27 cellular contexts compared by ENCODE assay signal in genomic region chr13:60334310-60334709, GRCh38.
DNase-seq lines count a peak whose midpoint lies in the region; ATAC-seq and TF ChIP-seq lines count a peak whose summit lies in the region.
"Had no signal": no experiment of that assay in that cellular context is flagged by ENCODE, and none has a peak within 500 bp of the region (broad histone marks: within the 10 kb centered on the region; RNA-seq: fewer than 3 reads in every experiment).

No MANE protein-coding gene starts in this region.

- H3K4me1 ChIP-seq in A673 (ENCODE audit: insufficient read depth, low read length, poor library complexity, severe bottlenecking) (peaks cover 65% of the 10 kb centered on the region), endodermal cell (ENCODE audit: control insufficient read depth, insufficient read depth, low read length) (peaks cover 12% of the 10 kb centered on the region), neuronal stem cell (ENCODE audit: control insufficient read depth in 2 of 2, insufficient read depth in 1 of 2, low read depth in 1 of 2, low read length in 2 of 2) (no peaks in the 10 kb centered on the region)
- H3K4me1 ChIP-seq: A549, BLaER1 had no signal

- TF ChIP-seq CTCF in A673 (conservative IDR thresholded peaks at IDR 0.05; ENCODE audit: low read depth, low read length): no peak
- TF ChIP-seq CTCF in endodermal cell (conservative IDR thresholded peaks at IDR 0.05): no peak
- no peak for TF ChIP-seq CTCF in osteocyte (IDR thresholded peaks at IDR 0.05)

- H3K79me1 ChIP-seq in neuronal stem cell (ENCODE audit: low read depth, low read length): no peaks in the 10 kb centered on the region

- H3K23ac ChIP-seq in neuronal stem cell (ENCODE audit: low read depth, low read length, poor library complexity): no peak overlapping the region

- H3K27me3 Mint-ChIP-seq in endodermal cell (ENCODE audit: insufficient read depth): no peaks in the 10 kb centered on the region
- H3K27me3 Mint-ChIP-seq in osteocyte (ENCODE audit: unreplicated experiment): peaks cover 32% of the 10 kb centered on the region

- H3K27ac Mint-ChIP-seq in endodermal cell: no peak overlapping the region
- no peak overlapping the region for H3K27ac Mint-ChIP-seq in osteocyte (ENCODE audit: unreplicated experiment)
- H3K27ac Mint-ChIP-seq: CD14-positive monocyte; CD4-positive, alpha-beta memory T cell; CD4-positive, CD25-positive, alpha-beta regulatory T cell; CD8-positive, alpha-beta memory T cell had no signal

- ATAC-seq in left colon (peak; percentile 52), HG02798 (IDR thresholded peaks at IDR 0.05; ENCODE audit: poor library complexity, unreplicated experiment) (no peak)
- ATAC-seq: A549, GM12878 had no signal

- H2BK120ac ChIP-seq in neuronal stem cell (ENCODE audit: low read depth, low read length): no peak overlapping the region

- WGBS in endodermal cell (ENCODE audit: insufficient coverage in 1 of 2, insufficient read length in 1 of 2), 2 experiments: 100% methylated on average over 1 of the region's 1 CpG
- no CpG with 5 or more reads among the region's 1 CpG for WGBS in neuronal stem cell (ENCODE audit: extremely low coverage in 2 of 2, insufficient read length in 2 of 2, insufficient replicate concordance in 1 of 2), 2 donors

- POLR2A ChIA-PET in A673 (lab: Charles Lee; ENCODE audit: low non-redundant PET): interaction anchor here (0.7 kb wide), 1 partner anchor 64 kb away, joined by 3 read pairs; no protein-coding TSS in a partner anchor

- no peak overlapping the region for H3K14ac ChIP-seq in neuronal stem cell (ENCODE audit: low read length)

- no peak overlapping the region for H4K91ac ChIP-seq in neuronal stem cell (ENCODE audit: low read depth, low read length, poor library complexity)

- H3K4me3 Mint-ChIP-seq in endodermal cell (no peak overlapping the region), osteocyte (ENCODE audit: unreplicated experiment) (no peak overlapping the region)
- H3K4me3 Mint-ChIP-seq: CD14-positive monocyte; CD4-positive, alpha-beta memory T cell; CD4-positive, CD25-positive, alpha-beta regulatory T cell had no signal

- no peak overlapping the region for H2AK5ac ChIP-seq in neuronal stem cell (ENCODE audit: low read depth, low read length)

- H2AFZ ChIP-seq in neuronal stem cell (ENCODE audit: low read length): no peak overlapping the region

- no peak overlapping the region for H2BK15ac ChIP-seq in neuronal stem cell (ENCODE audit: low read length)

- H3K4me2 ChIP-seq in neuronal stem cell (ENCODE audit: insufficient read depth, low read length, poor library complexity, severe bottlenecking): no peak overlapping the region
- H3K4me2 ChIP-seq: A549, BLaER1 had no signal

- H3K36me3 Mint-ChIP-seq in endodermal cell (ENCODE audit: low read depth) (peaks cover 2% of the 10 kb centered on the region), osteocyte (ENCODE audit: unreplicated experiment) (no peaks in the 10 kb centered on the region)
- H3K36me3 Mint-ChIP-seq: CD14-positive monocyte; CD4-positive, alpha-beta memory T cell; CD4-positive, CD25-positive, alpha-beta regulatory T cell; CD8-positive, alpha-beta memory T cell had no signal

- CTCF ChIA-PET in A673 (lab: Charles Lee): interaction anchor here (0.5 to 1.8 kb wide), 4 partner anchors 42 to 1726 kb away, joined by 3 to 11 read pairs (median 4); no protein-coding TSS in a partner anchor

- no peak overlapping the region for H3K4me3 ChIP-seq in A673 (ENCODE audit: low read depth, low read length, poor library complexity, severe bottlenecking)
- peak overlapping the region; percentile 20; the same call in 1 of the 2 replicates for H3K4me3 ChIP-seq in SK-N-MC
- H3K4me3 ChIP-seq in endodermal cell (ENCODE audit: low read length): peak overlapping the region; percentile 68
- H3K4me3 ChIP-seq in neuronal stem cell (ENCODE audit: low read length in 2 of 2): no peak overlapping the region
- H3K4me3 ChIP-seq: A549, BLaER1, GM12878 had no signal

- peaks cover 21% of the 10 kb centered on the region for H3K4me1 Mint-ChIP-seq in endodermal cell
- H3K4me1 Mint-ChIP-seq in osteocyte (ENCODE audit: unreplicated experiment): peaks cover 10% of the 10 kb centered on the region
- H3K4me1 Mint-ChIP-seq: CD4-positive, alpha-beta memory T cell had no signal

- BruUV-seq in A673 (replicated peaks; lab: Mats Ljungman, UMichigan): no TSS peak

- no peak overlapping the region for H2BK5ac ChIP-seq in neuronal stem cell (ENCODE audit: low read length)

- H3K18ac ChIP-seq in neuronal stem cell (ENCODE audit: low read length): no peak overlapping the region

- no peak overlapping the region for H2BK12ac ChIP-seq in neuronal stem cell (ENCODE audit: low read length)

- DNase-seq in A673 (ENCODE audit: low spot score) (peak; percentile 89), SK-N-MC (ENCODE audit: low read depth, low spot score) (no peak), endodermal cell (no peak), left colon (no peak), neuronal stem cell (ENCODE audit: low spot score) (no peak), amygdala (lab: John Stamatoyannopoulos, UW) (no peak), osteocyte (ENCODE audit: extremely low spot score, unreplicated experiment) (no peak)
- DNase-seq: ACHN; BE2C; C1 segment of cervical spinal cord; CD4-positive, alpha-beta memory T cell; CD4-positive, CD25-positive, alpha-beta regulatory T cell; CD8-positive, alpha-beta memory T cell; COR-L47; DMS 273 treated with DMSO at 0.1 percent for 48 hours; DMS153; DMS53; DMS79; DND-41; EL; GDM1 had no signal

- no peak overlapping the region for H4K8ac ChIP-seq in neuronal stem cell (ENCODE audit: low read depth, low read length)

- H3K9me3 Mint-ChIP-seq in endodermal cell (peaks cover 10% of the 10 kb centered on the region), osteocyte (ENCODE audit: unreplicated experiment) (peaks cover 4% of the 10 kb centered on the region)
- H3K9me3 Mint-ChIP-seq: CD8-positive, alpha-beta memory T cell had no signal

- no peak overlapping the region for H3K4ac ChIP-seq in neuronal stem cell (ENCODE audit: low read length)

- H3K9me3 ChIP-seq in A673 (ENCODE audit: low read depth, low read length, poor library complexity, severe bottlenecking) (peaks cover 9% of the 10 kb centered on the region), SK-N-MC (ENCODE audit: low read depth, low read length) (peaks cover 10% of the 10 kb centered on the region; the same call in 1 of the 2 replicates), endodermal cell (ENCODE audit: control insufficient read depth, low read length) (peaks cover 20% of the 10 kb centered on the region), neuronal stem cell (replicated peaks in 1 of 2; ENCODE audit: control insufficient read depth in 2 of 2, insufficient read depth in 1 of 2, low read depth in 1 of 2, low read length in 2 of 2) (no peaks in the 10 kb centered on the region)
- H3K9me3 ChIP-seq: A549, BE2C had no signal

- no peaks in the 10 kb centered on the region for H3K27me3 ChIP-seq in A673 (replicated peaks; ENCODE audit: insufficient read depth, low read depth, low read length, poor library complexity)
- no peaks in the 10 kb centered on the region for H3K27me3 ChIP-seq in endodermal cell (ENCODE audit: control insufficient read depth, insufficient read depth, low read length, poor library complexity, severe bottlenecking)
- H3K27me3 ChIP-seq in neuronal stem cell (ENCODE audit: control insufficient read depth in 3 of 3, insufficient read depth in 3 of 3, low read depth in 1 of 3, low read length in 3 of 3): no peaks in the 10 kb centered on the region
- H3K27me3 ChIP-seq: BE2C, BLaER1 had no signal

- H3K27ac ChIP-seq in A673 (ENCODE audit: low read depth, low read length, poor library complexity, severe bottlenecking): peak overlapping the region; percentile 88
- peak overlapping the region; percentile 97 for H3K27ac ChIP-seq in SK-N-MC
- H3K27ac ChIP-seq in endodermal cell (ENCODE audit: low read depth, low read length): no peak overlapping the region
- no peak overlapping the region for H3K27ac ChIP-seq in neuronal stem cell (replicated peaks; ENCODE audit: low read length)
- H3K27ac ChIP-seq: 22Rv1, A549, BLaER1 had no signal

- H3K9ac ChIP-seq in SK-N-MC (ENCODE audit: insufficient read length) (no peak overlapping the region), endodermal cell (ENCODE audit: extremely low read depth, low read length, poor library complexity, severe bottlenecking) (no peak overlapping the region), neuronal stem cell (ENCODE audit: low read depth, low read length, poor library complexity) (no peak overlapping the region)
- H3K9ac ChIP-seq: BLaER1 had no signal

- H3K36me3 ChIP-seq in A673 (ENCODE audit: insufficient read depth, low read length, poor library complexity, severe bottlenecking): peaks cover 8% of the 10 kb centered on the region
- H3K36me3 ChIP-seq in SK-N-MC (ENCODE audit: insufficient read depth, low read length): peaks cover 10% of the 10 kb centered on the region; the same call in 1 of the 2 replicates
- peaks cover 3% of the 10 kb centered on the region for H3K36me3 ChIP-seq in endodermal cell (ENCODE audit: control insufficient read depth, insufficient read depth, low read length)
- H3K36me3 ChIP-seq in neuronal stem cell (replicated peaks in 1 of 2; ENCODE audit: control insufficient read depth in 2 of 2, insufficient read depth in 2 of 2, low read length in 2 of 2): no peaks in the 10 kb centered on the region
- H3K36me3 ChIP-seq: BE2C, BLaER1 had no signal

- intact Hi-C loops in A673 (cut with micrococcal nuclease; ENCODE audit: unreplicated experiment): loop anchor here (2.0 to 10.0 kb wide), 4 partner anchors 96 to 1220 kb away; no protein-coding TSS in a partner anchor
- intact Hi-C loops in left colon (cut with DNase I, micrococcal nuclease): no loop called here

Comparison
In these comparisons a context has a peak if more than half of its experiments do, and no peak if none do; other contexts are left out.
1. H3K27ac ChIP-seq: peak in A673 (single experiment) and SK-N-MC (single experiment); none in endodermal cell (single experiment) and neuronal stem cell (single experiment).
2. H3K4me3 ChIP-seq: peak in SK-N-MC (single experiment) and endodermal cell (single experiment); none in A673 (single experiment) and neuronal stem cell (0 of 2).